ENCODE assay signal across 19 cellular contexts in the genomic region with DNA sequence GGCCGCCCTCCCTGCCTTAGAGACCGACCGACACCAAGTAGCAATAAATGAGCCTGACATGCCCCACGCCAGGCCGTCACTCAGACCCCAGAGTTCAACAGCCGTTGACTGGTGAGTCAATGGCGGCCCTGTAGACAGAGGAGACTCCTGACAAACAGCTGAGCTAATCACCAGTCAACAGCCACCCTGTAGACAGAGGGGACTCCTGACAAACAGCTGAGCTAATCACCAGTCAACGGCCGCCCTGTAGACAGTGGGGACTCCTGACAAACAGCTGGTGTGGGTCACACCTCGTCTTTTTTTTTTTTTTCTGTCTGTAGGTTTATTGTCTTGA. TPM values are rescaled to one million over a fixed set of nuclear protein-coding genes. Genes with fewer than 3 reads are reported as not detected.
DNase-seq lines count a peak whose midpoint lies in the region; ATAC-seq and TF ChIP-seq lines count a peak whose summit lies in the region.
"Had no signal": no experiment of that assay in that cellular context is flagged by ENCODE, and none has a peak within 500 bp of the region (broad histone marks: within the 10 kb centered on the region; RNA-seq: fewer than 3 reads in every experiment).

No MANE protein-coding gene starts in this region.

- peak overlapping the region; percentile 80 for H3K4me2 ChIP-seq in BLaER1

- H3K4me3 ChIP-seq in BLaER1 (no peak overlapping the region), Peyer's patch (no peak overlapping the region), left ventricle myocardium inferior (no peak overlapping the region)
- H3K4me3 ChIP-seq: GM23248 had no signal

- no peak overlapping the region for H3K4me3 Mint-ChIP-seq in nephron
- H3K4me3 Mint-ChIP-seq: activated T-helper 1 cell treated with anti-CD3 and anti-CD28 coated beads, Interleukin-12 subunit alpha, Interleukin-12 subunit beta, Interleukin-2, Interleukin-4 antibody, amounts not matched to agents 30 ng/mL and 10 ng/mL and 1 ng/mL, durations not matched to agents 14 hours and 24 hours and 36 hours; HFFc6; T-helper 17 cell had no signal

- H3K4me1 ChIP-seq in BLaER1 (peaks cover 58% of the 10 kb centered on the region), Peyer's patch (no peaks in the 10 kb centered on the region), left ventricle myocardium inferior (no peaks in the 10 kb centered on the region)

- H3K9me3 ChIP-seq in BLaER1 (peaks cover 7% of the 10 kb centered on the region), Peyer's patch (no peaks in the 10 kb centered on the region), left ventricle myocardium inferior (replicated peaks) (peaks cover 14% of the 10 kb centered on the region)
- H3K9me3 ChIP-seq: upper lobe of right lung had no signal

- H3K9ac ChIP-seq in BLaER1: no peak overlapping the region; the same call in 1 of the 2 replicates
- H3K9ac ChIP-seq: GM23248 had no signal

- H3K4me1 Mint-ChIP-seq in nephron: peaks cover 29% of the 10 kb centered on the region

- peaks cover 16% of the 10 kb centered on the region for H3K9me3 Mint-ChIP-seq in nephron

- H3K36me3 ChIP-seq in BLaER1 (no peaks in the 10 kb centered on the region), Peyer's patch (no peaks in the 10 kb centered on the region), left ventricle myocardium inferior (no peaks in the 10 kb centered on the region)
- H3K36me3 ChIP-seq: upper lobe of right lung had no signal

- H3K27me3 ChIP-seq in BLaER1 (no peaks in the 10 kb centered on the region), Peyer's patch (no peaks in the 10 kb centered on the region), left ventricle myocardium inferior (ENCODE audit: low read depth) (peaks cover 86% of the 10 kb centered on the region)

- intact Hi-C loops in left ventricle myocardium inferior (cut with micrococcal nuclease): no loop called here

- no peak for TF ChIP-seq CTCF in Peyer's patch (IDR thresholded peaks at IDR 0.05)
- no peak for TF ChIP-seq CTCF in left ventricle myocardium inferior (IDR thresholded peaks at IDR 0.05; ENCODE audit: borderline replicate concordance)
- TF ChIP-seq CTCF in nephron (IDR thresholded peaks at IDR 0.05; ENCODE audit: unreplicated experiment in 3 of 3): no peak

- H3K27ac ChIP-seq in BLaER1 (peak overlapping the region; percentile 35; the same call in 1 of the 2 replicates), Peyer's patch (no peak overlapping the region), left ventricle myocardium inferior (replicated peaks) (no peak overlapping the region)
- H3K27ac ChIP-seq: GM23248, HL-60, RWPE1, upper lobe of right lung had no signal

- TF ChIP-seq POLR2A in Peyer's patch (IDR thresholded peaks at IDR 0.05): no peak

- peak overlapping the region; percentile 51 to 69 (median 67) for H3K27ac Mint-ChIP-seq in nephron
- H3K27ac Mint-ChIP-seq: activated T-helper 1 cell treated with anti-CD3 and anti-CD28 coated beads, Interleukin-12 subunit alpha, Interleukin-12 subunit beta, Interleukin-2, Interleukin-4 antibody, amounts not matched to agents 30 ng/mL and 10 ng/mL and 1 ng/mL, durations not matched to agents 14 hours and 24 hours and 36 hours; HFFc6; T-helper 17 cell had no signal

- peaks cover 36% of the 10 kb centered on the region for H3K27me3 Mint-ChIP-seq in nephron (ENCODE audit: low read depth)

- no peak for ATAC-seq in HG02852 (IDR thresholded peaks at IDR 0.05; ENCODE audit: unreplicated experiment)

- H3K36me3 Mint-ChIP-seq in nephron (ENCODE audit: low read depth): no peaks in the 10 kb centered on the region

- peak in 2 of 3 donors; percentile 24 to 28 for DNase-seq in Peyer's patch
- peak; percentile 8 for DNase-seq in left ventricle myocardium inferior
- DNase-seq in NCI-H524 (lab: John Stamatoyannopoulos, UW): no peak
- no peak for DNase-seq in nucleus accumbens (lab: John Stamatoyannopoulos, UW)
- DNase-seq: NCI-H2107, NCI-H446 had no signal

- H4K20me1 ChIP-seq in BLaER1: no peaks in the 10 kb centered on the region; the same call in 1 of the 2 replicates

RNA-seq across cellular contexts. Expression of a gene that starts 16.9 kb away (rescaled TPM):
- total RNA-seq in Peyer's patch: 1 to 10 TPM in 1 of 4 donors, under 1 TPM in 1, not detected in 2; 0.27 to 1.7 TPM
- total RNA-seq in left ventricle myocardium inferior: 0.11 TPM
- total RNA-seq: Daoy had no signal

RNA-seq across cellular contexts. Expression of a gene that starts 55.4 kb away (rescaled TPM):
- not detected for total RNA-seq in Peyer's patch
- not detected for total RNA-seq in left ventricle myocardium inferior
- total RNA-seq: activated T-helper 1 cell treated with anti-CD3 and anti-CD28 coated beads, Interleukin-12 subunit alpha, Interleukin-12 subunit beta, Interleukin-2, Interleukin-4 antibody, amounts not matched to agents 30 ng/mL and 10 ng/mL and 1 ng/mL, durations not matched to agents 14 hours and 24 hours and 36 hours; Daoy; epithelial cell of proximal tubule; GM23248; HFFc6; renal cortical epithelial cell; T-helper 17 cell; upper lobe of right lung had no signal

Comparison
In these comparisons a context has a peak if more than half of its experiments do, and no peak if none do; other contexts are left out.
1. DNase-seq: peak in Peyer's patch (2 of 3) and left ventricle myocardium inferior (single experiment); none in NCI-H524 (0 of 2) and nucleus accumbens (0 of 56).